Comparison of ENCODE assay signal across 21 cellular contexts in genomic region chr2:64795024-64795592, GRCh38.
"Had no signal": no experiment of that assay in that cellular context is flagged by ENCODE, and none has a peak within 500 bp of the region (broad histone marks: within the 10 kb centered on the region; RNA-seq: fewer than 3 reads in every experiment).

No MANE protein-coding gene starts in this region.

- H3K27ac ChIP-seq: breast epithelium, Peyer's patch, RWPE1 had no signal

- H3K4me3 ChIP-seq: breast epithelium, Peyer's patch had no signal

- H3K27me3 ChIP-seq: breast epithelium, Peyer's patch had no signal

- H3K36me3 ChIP-seq: breast epithelium, Peyer's patch had no signal

- H3K4me1 ChIP-seq: breast epithelium, Peyer's patch had no signal

- DNase-seq: activated B cell treated with CpG ODN at 0.5 μM for 24 hours; activated CD4-positive, alpha-beta T cell treated with anti-CD3 and anti-CD28 coated beads for 1 hour; activated CD4-positive, alpha-beta T cell treated with anti-CD3 and anti-CD28 coated beads, Interleukin-2, amount 10 ng/mL, durations not matched to agents 24 days and 14 days; activated CD4-positive, alpha-beta T cell treated with anti-CD3 and anti-CD28 coated beads, Interleukin-2, amount 50 U/mL, for 48 hours; activated CD8-positive, alpha-beta memory T cell treated with anti-CD3 and anti-CD28 coated beads, Interleukin-2, amount 10 ng/mL, durations not matched to agents 7 days and 5 days; activated effector memory CD4-positive, alpha-beta T cell treated with Interleukin-2 at 50 U/mL for 16 hours; activated naive CD4-positive, alpha-beta T cell; activated T-cell treated with anti-CD3 and anti-CD28 coated beads, Interleukin-2, amount 50 U/mL, for 24 hours; aorta; MM.1S; NCI-H1105; NCI-H1436; NCI-H1694 treated with DMSO at 0.1 percent for 48 hours; NCI-H2029 treated with DMSO at 0.1 percent for 48 hours; NCI-H69; Peyer's patch; SHP77; T-helper 17 cell; T-helper 9 cell had no signal

- ATAC-seq: activated CD8-positive, alpha-beta memory T cell treated with anti-CD3 and anti-CD28 coated beads, Interleukin-2, amount 10 ng/mL, durations not matched to agents 7 days and 5 days; T-helper 17 cell had no signal

- H3K9me3 ChIP-seq: breast epithelium, Peyer's patch had no signal
